ENCODE assay signal across 1 cellular context in genomic region chr18:24397694-24398365, GRCh38.
TF ChIP-seq lines count a peak whose summit lies in the region.

OSBPL1A (minus strand) TSS chr18:24397824; CDS start chr18:24377533, 20,291 bp downstream.

TF ChIP-seq in HepG2, 621 proteins besides CTCF, POLR2A, EP300 and RAD21 (continued from another document):
- peak; percentile 92 for TF ChIP-seq PRDM15 (CRISPR knock-in tag; IDR thresholded peaks at IDR 0.05)
- 0 out of 2 replicates have a peak, but pooled peaks have one; percentile 39 for TF ChIP-seq BHLHE40 (IDR thresholded peaks at IDR 0.05; ENCODE audit: low read length)
- no peak for TF ChIP-seq ZNF225 (CRISPR knock-in tag; IDR thresholded peaks at IDR 0.05)
- TF ChIP-seq SMAD9 (CRISPR knock-in tag; IDR thresholded peaks at IDR 0.05), result no peak
- peak; percentile 43; the same call in 1 of the 2 replicates for TF ChIP-seq GABPB1 (CRISPR knock-in tag; IDR thresholded peaks at IDR 0.05)
- no peak for TF ChIP-seq NPAS2 (CRISPR knock-in tag; IDR thresholded peaks at IDR 0.05; ENCODE audit: borderline replicate concordance)
- no peak for TF ChIP-seq MLX (CRISPR knock-in tag; IDR thresholded peaks at IDR 0.05)
- no peak for TF ChIP-seq ZBTB26 (CRISPR knock-in tag; IDR thresholded peaks at IDR 0.05; ENCODE audit: borderline replicate concordance)
- TF ChIP-seq ARNTL (CRISPR knock-in tag; IDR thresholded peaks at IDR 0.05), result peak; percentile 78
- no peak for TF ChIP-seq NR0B2 (CRISPR knock-in tag; IDR thresholded peaks at IDR 0.05)
- TF ChIP-seq POLR2AphosphoS2 (IDR thresholded peaks at IDR 0.05; ENCODE audit: low read depth, low read length), result no peak
- no peak for TF ChIP-seq SOX6 (IDR thresholded peaks at IDR 0.05)
- TF ChIP-seq SOX6 (CRISPR knock-in tag; IDR thresholded peaks at IDR 0.05), result no peak
- TF ChIP-seq WIZ (CRISPR knock-in tag; IDR thresholded peaks at IDR 0.05), result no peak
- no peak for TF ChIP-seq CBX1 (IDR thresholded peaks at IDR 0.05; ENCODE audit: low read depth)
- TF ChIP-seq CEBPB (IDR thresholded peaks at IDR 0.05; ENCODE audit: borderline replicate concordance, low read depth, low read length), result no peak
- TF ChIP-seq SP5 (CRISPR knock-in tag; IDR thresholded peaks at IDR 0.05; ENCODE audit: borderline replicate concordance, low read depth), result peak; percentile 43; the same call in 1 of the 2 replicates
- peak; percentile 71 for TF ChIP-seq ZNF777 (CRISPR knock-in tag; IDR thresholded peaks at IDR 0.05)
- peak; percentile 10; the same call in 1 of the 2 replicates for TF ChIP-seq USF2 (IDR thresholded peaks at IDR 0.05; ENCODE audit: low read depth, low read length)
- TF ChIP-seq USF2 (CRISPR knock-in tag; IDR thresholded peaks at IDR 0.05; ENCODE audit: borderline replicate concordance), result no peak; the same call in 1 of the 2 replicates
- no peak for TF ChIP-seq ZNF841 (CRISPR knock-in tag; IDR thresholded peaks at IDR 0.05; ENCODE audit: borderline replicate concordance)
- TF ChIP-seq AHR (CRISPR knock-in tag; IDR thresholded peaks at IDR 0.05), result no peak
- no peak for TF ChIP-seq KLF16 (CRISPR knock-in tag; IDR thresholded peaks at IDR 0.05)
- no peak for TF ChIP-seq ZNF775 (CRISPR knock-in tag; IDR thresholded peaks at IDR 0.05; ENCODE audit: borderline replicate concordance)
- no peak for TF ChIP-seq NR2F2 (IDR thresholded peaks at IDR 0.05; ENCODE audit: borderline replicate concordance, low read depth)
- peak; percentile 97; the same call in 1 of the 2 replicates for TF ChIP-seq MTF2 (CRISPR knock-in tag; IDR thresholded peaks at IDR 0.05; ENCODE audit: borderline replicate concordance)
- TF ChIP-seq ARID4A (CRISPR knock-in tag; IDR thresholded peaks at IDR 0.05; ENCODE audit: borderline replicate concordance), result 0 out of 2 replicates have a peak, but pooled peaks have one; percentile 38
- TF ChIP-seq HINFP (CRISPR knock-in tag; IDR thresholded peaks at IDR 0.05; ENCODE audit: low read depth), result no peak
- no peak for TF ChIP-seq ETS1 (CRISPR knock-in tag; IDR thresholded peaks at IDR 0.05)
- no peak for TF ChIP-seq FLYWCH1 (CRISPR knock-in tag; IDR thresholded peaks at IDR 0.05)
- no peak for TF ChIP-seq ZMYM4 (CRISPR knock-in tag; IDR thresholded peaks at IDR 0.05)
- TF ChIP-seq ZNF687 (CRISPR knock-in tag; IDR thresholded peaks at IDR 0.05), result peak; percentile 6; the same call in 1 of the 2 replicates
